Comparison of ENCODE assay signal across 1 cellular context in the genomic region with DNA sequence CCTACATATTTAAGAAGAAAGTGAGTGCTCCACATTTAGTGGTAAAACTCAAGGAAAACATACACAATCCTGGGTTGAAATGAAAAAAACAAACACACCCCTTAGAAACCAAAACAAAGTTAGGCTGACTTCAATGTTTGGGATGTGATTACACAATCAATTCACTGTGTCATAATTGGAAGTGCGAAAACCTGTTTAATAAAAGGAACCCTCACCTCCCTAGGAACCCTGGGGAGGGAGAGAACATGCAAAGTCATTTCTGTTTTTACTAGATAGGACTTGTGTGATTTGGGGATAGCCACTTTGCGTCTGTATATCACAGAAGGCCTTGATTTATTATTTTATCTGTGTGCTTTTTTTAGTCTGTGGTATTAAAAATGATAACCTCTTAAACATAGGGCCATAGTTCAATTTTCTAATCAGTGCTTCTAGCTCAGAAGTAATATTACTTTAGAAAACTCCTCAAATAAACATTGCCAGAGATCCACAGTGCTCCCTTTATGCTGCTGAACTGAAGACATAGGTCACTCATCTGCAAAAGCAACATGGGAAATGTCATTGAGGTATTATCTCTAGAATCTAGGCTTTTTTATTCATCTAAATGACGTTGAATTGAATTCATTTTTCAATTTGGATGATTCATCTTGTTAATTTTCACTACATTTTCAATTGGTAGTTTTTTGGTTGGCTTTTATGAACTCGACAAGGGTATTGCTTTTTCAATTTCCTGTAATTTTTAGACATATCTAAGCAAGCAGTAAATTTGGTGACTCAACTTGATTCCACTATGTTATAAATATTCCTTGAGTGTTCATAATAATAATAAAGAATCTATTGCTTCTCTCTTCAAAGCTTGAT.
A peak's percentile ranks its signal among the peaks of the same experiment; 100 is the strongest.
TF ChIP-seq lines count a peak whose summit lies in the region.

No MANE protein-coding gene starts in this region.

TF ChIP-seq in SK-N-SH treated with all-trans-retinoic acid at 6 μM for 48 hours, 23 proteins besides CTCF, POLR2A, EP300 and RAD21 (continued from another document):
- TF ChIP-seq, protein P1, sequence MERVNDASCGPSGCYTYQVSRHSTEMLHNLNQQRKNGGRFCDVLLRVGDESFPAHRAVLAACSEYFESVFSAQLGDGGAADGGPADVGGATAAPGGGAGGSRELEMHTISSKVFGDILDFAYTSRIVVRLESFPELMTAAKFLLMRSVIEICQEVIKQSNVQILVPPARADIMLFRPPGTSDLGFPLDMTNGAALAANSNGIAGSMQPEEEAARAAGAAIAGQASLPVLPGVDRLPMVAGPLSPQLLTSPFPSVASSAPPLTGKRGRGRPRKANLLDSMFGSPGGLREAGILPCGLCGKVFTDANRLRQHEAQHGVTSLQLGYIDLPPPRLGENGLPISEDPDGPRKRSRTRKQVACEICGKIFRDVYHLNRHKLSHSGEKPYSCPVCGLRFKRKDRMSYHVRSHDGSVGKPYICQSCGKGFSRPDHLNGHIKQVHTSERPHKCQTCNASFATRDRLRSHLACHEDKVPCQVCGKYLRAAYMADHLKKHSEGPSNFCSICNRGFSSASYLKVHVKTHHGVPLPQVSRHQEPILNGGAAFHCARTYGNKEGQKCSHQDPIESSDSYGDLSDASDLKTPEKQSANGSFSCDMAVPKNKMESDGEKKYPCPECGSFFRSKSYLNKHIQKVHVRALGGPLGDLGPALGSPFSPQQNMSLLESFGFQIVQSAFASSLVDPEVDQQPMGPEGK (CRISPR knock-in tag; IDR thresholded peaks at IDR 0.05; ENCODE audit: borderline replicate concordance) = 0 out of 2 replicates have a peak, but pooled peaks have one; percentile 26
- no peak for TF ChIP-seq ZNF70 (CRISPR knock-in tag; IDR thresholded peaks at IDR 0.05)
- TF ChIP-seq, protein P2, sequence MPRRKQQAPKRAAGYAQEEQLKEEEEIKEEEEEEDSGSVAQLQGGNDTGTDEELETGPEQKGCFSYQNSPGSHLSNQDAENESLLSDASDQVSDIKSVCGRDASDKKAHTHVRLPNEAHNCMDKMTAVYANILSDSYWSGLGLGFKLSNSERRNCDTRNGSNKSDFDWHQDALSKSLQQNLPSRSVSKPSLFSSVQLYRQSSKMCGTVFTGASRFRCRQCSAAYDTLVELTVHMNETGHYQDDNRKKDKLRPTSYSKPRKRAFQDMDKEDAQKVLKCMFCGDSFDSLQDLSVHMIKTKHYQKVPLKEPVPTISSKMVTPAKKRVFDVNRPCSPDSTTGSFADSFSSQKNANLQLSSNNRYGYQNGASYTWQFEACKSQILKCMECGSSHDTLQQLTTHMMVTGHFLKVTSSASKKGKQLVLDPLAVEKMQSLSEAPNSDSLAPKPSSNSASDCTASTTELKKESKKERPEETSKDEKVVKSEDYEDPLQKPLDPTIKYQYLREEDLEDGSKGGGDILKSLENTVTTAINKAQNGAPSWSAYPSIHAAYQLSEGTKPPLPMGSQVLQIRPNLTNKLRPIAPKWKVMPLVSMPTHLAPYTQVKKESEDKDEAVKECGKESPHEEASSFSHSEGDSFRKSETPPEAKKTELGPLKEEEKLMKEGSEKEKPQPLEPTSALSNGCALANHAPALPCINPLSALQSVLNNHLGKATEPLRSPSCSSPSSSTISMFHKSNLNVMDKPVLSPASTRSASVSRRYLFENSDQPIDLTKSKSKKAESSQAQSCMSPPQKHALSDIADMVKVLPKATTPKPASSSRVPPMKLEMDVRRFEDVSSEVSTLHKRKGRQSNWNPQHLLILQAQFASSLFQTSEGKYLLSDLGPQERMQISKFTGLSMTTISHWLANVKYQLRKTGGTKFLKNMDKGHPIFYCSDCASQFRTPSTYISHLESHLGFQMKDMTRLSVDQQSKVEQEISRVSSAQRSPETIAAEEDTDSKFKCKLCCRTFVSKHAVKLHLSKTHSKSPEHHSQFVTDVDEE (CRISPR knock-in tag; IDR thresholded peaks at IDR 0.05) = no peak
- no peak for TF ChIP-seq CSDC2 (CRISPR knock-in tag; IDR thresholded peaks at IDR 0.05)
- peak; percentile 86 for TF ChIP-seq ISL1 (CRISPR knock-in tag; IDR thresholded peaks at IDR 0.05)
- TF ChIP-seq PPARA (CRISPR knock-in tag; IDR thresholded peaks at IDR 0.05; ENCODE audit: borderline replicate concordance) = no peak
- TF ChIP-seq OSR1 (CRISPR knock-in tag; IDR thresholded peaks at IDR 0.05) = no peak
- no peak for TF ChIP-seq ZFP30 (CRISPR knock-in tag; IDR thresholded peaks at IDR 0.05)
- TF ChIP-seq, protein P3, sequence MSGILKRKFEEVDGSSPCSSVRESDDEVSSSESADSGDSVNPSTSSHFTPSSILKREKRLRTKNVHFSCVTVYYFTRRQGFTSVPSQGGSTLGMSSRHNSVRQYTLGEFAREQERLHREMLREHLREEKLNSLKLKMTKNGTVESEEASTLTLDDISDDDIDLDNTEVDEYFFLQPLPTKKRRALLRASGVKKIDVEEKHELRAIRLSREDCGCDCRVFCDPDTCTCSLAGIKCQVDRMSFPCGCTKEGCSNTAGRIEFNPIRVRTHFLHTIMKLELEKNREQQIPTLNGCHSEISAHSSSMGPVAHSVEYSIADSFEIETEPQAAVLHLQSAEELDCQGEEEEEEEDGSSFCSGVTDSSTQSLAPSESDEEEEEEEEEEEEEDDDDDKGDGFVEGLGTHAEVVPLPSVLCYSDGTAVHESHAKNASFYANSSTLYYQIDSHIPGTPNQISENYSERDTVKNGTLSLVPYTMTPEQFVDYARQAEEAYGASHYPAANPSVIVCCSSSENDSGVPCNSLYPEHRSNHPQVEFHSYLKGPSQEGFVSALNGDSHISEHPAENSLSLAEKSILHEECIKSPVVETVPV (CRISPR knock-in tag; IDR thresholded peaks at IDR 0.05) = no peak
- no peak for TF ChIP-seq ZNF565 (CRISPR knock-in tag; conservative IDR thresholded peaks at IDR 0.05; ENCODE audit: low read depth)
- no peak for TF ChIP-seq BACH2 (CRISPR knock-in tag; IDR thresholded peaks at IDR 0.05; ENCODE audit: borderline replicate concordance)
- TF ChIP-seq ARNTL (CRISPR knock-in tag; IDR thresholded peaks at IDR 0.05; ENCODE audit: borderline replicate concordance, low read depth) = no peak
- peak; percentile 24; the same call in 1 of the 2 replicates for TF ChIP-seq RARB (CRISPR knock-in tag; IDR thresholded peaks at IDR 0.05)
